Comparison of ENCODE assay signal across 19 cellular contexts in the genomic region with DNA sequence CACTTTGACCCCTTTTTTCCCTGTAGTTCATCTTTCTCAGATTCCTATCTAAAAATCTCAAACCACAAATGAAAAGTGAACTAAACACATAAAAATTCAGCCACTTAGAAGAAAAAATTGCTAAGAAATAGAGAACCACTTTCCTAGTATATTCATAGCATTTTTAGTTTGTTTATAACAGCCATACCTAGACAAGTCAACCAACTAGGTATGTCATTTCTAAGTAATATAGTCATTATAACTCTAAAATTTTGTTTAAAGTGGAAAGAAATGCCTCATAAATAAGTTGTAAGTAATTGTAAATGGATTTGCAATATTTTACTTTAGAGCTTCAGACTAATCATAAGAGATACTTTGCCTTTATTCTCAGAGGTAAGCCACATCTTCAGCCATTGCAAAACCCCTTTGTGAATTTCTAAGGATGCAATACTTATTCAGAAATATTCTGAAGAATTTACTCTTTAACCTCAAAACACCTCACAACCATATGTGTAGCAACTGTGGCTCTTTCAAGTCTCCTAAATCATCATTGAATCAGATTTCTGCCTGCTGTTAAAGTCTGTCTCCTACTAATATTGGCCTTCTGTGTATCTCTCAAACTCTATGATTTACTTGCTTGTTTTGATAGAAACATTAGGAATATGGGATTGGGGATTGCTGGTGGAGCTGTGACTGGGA. TPM values are rescaled to one million over a fixed set of nuclear protein-coding genes. Genes with fewer than 3 reads are reported as not detected.
DNase-seq lines count a peak whose midpoint lies in the region; ATAC-seq, FAIRE-seq and TF ChIP-seq lines count a peak whose summit lies in the region.
"Had no signal": no experiment of that assay in that cellular context is flagged by ENCODE, and none has a peak within 500 bp of the region (broad histone marks: within the 10 kb centered on the region; RNA-seq: fewer than 3 reads in every experiment).

No MANE protein-coding gene starts in this region.

- TF ChIP-seq POLR2A in ovary (IDR thresholded peaks at IDR 0.05), result no peak

- DNase-seq in activated naive CD4-positive, alpha-beta T cell treated with anti-CD3 and anti-CD28 coated beads, Interleukin-2, amount 10 ng/mL, durations not matched to agents 7 days and 5 days, result no peak
- no peak for DNase-seq in activated naive CD4-positive, alpha-beta T cell treated with Interleukin-2 at 50 U/mL for 16 hours
- DNase-seq in GM03348 (ENCODE audit: low spot score) (peak; percentile 21), pancreas (no peak), ovary (no peak), activated gamma-delta T cell (lab: John Stamatoyannopoulos, UW) (no peak)
- no peak for DNase-seq in activated T-helper 2 cell treated with anti-CD3 and anti-CD28 coated beads, Interferon-gamma antibody, Interleukin-2, Interleukin-4, amounts not matched to agents 10 μg/mL and 5 μg/mL and 100 μg/mL, durations not matched to agents 14 hours and 24 hours and 36 hours (ENCODE audit: low spot score)
- DNase-seq: aorta; effector CD4-positive, alpha-beta T cell; left cardiac atrium; mesenchymal stem cell; naive B cell; NCI-H226; NCI-H82; SHP77; stomach had no signal

- H3K27ac ChIP-seq in pancreas (no peak overlapping the region), ovary (no peak overlapping the region)
- H3K27ac ChIP-seq: stomach had no signal

- H3K27me3 Mint-ChIP-seq in activated naive CD4-positive, alpha-beta T cell treated with anti-CD3 and anti-CD28 coated beads, Interleukin-2, amount 10 ng/mL, durations not matched to agents 7 days and 5 days, result no peaks in the 10 kb centered on the region
- no peaks in the 10 kb centered on the region for H3K27me3 Mint-ChIP-seq in activated T-helper 2 cell treated with anti-CD3 and anti-CD28 coated beads, Interferon-gamma antibody, Interleukin-2, Interleukin-4, amounts not matched to agents 10 μg/mL and 5 μg/mL and 100 μg/mL, durations not matched to agents 14 hours and 24 hours and 36 hours (ENCODE audit: low read depth)
- H3K27me3 Mint-ChIP-seq: naive B cell had no signal

- ATAC-seq in pancreas (no peak), GM19463 (IDR thresholded peaks at IDR 0.05; ENCODE audit: unreplicated experiment) (no peak)
- ATAC-seq: left cardiac atrium, sciatic nerve had no signal

- H3K27me3 ChIP-seq in pancreas (no peaks in the 10 kb centered on the region), ovary (no peaks in the 10 kb centered on the region)
- H3K27me3 ChIP-seq: stomach had no signal

- H3K36me3 ChIP-seq in pancreas, result no peaks in the 10 kb centered on the region
- H3K36me3 ChIP-seq in ovary, result no peaks in the 10 kb centered on the region

- peaks cover 70% of the 10 kb centered on the region for H3K4me1 Mint-ChIP-seq in activated naive CD4-positive, alpha-beta T cell treated with anti-CD3 and anti-CD28 coated beads, Interleukin-2, amount 10 ng/mL, durations not matched to agents 7 days and 5 days
- H3K4me1 Mint-ChIP-seq in activated T-helper 2 cell treated with anti-CD3 and anti-CD28 coated beads, Interferon-gamma antibody, Interleukin-2, Interleukin-4, amounts not matched to agents 10 μg/mL and 5 μg/mL and 100 μg/mL, durations not matched to agents 14 hours and 24 hours and 36 hours (ENCODE audit: low read depth), result peaks cover 72% of the 10 kb centered on the region

- peaks cover 5 to 13% (median 5%) of the 10 kb centered on the region in 3 donors for H3K4me1 ChIP-seq in pancreas
- H3K4me1 ChIP-seq in ovary (ENCODE audit: insufficient read depth), result no peaks in the 10 kb centered on the region

- H3K9me3 ChIP-seq in pancreas (no peaks in the 10 kb centered on the region), ovary (no peaks in the 10 kb centered on the region)
- H3K9me3 ChIP-seq: stomach had no signal

- peak overlapping the region; percentile 47 for H3K27ac Mint-ChIP-seq in activated naive CD4-positive, alpha-beta T cell treated with anti-CD3 and anti-CD28 coated beads, Interleukin-2, amount 10 ng/mL, durations not matched to agents 7 days and 5 days
- peak overlapping the region; percentile 87 for H3K27ac Mint-ChIP-seq in activated T-helper 2 cell treated with anti-CD3 and anti-CD28 coated beads, Interferon-gamma antibody, Interleukin-2, Interleukin-4, amounts not matched to agents 10 μg/mL and 5 μg/mL and 100 μg/mL, durations not matched to agents 14 hours and 24 hours and 36 hours

- no peak overlapping the region for H3K4me3 ChIP-seq in pancreas
- H3K4me3 ChIP-seq in ovary, result no peak overlapping the region
- H3K4me3 ChIP-seq: stomach had no signal

- no peak overlapping the region for H3K4me3 Mint-ChIP-seq in activated naive CD4-positive, alpha-beta T cell treated with anti-CD3 and anti-CD28 coated beads, Interleukin-2, amount 10 ng/mL, durations not matched to agents 7 days and 5 days
- peak overlapping the region; percentile 27 for H3K4me3 Mint-ChIP-seq in activated T-helper 2 cell treated with anti-CD3 and anti-CD28 coated beads, Interferon-gamma antibody, Interleukin-2, Interleukin-4, amounts not matched to agents 10 μg/mL and 5 μg/mL and 100 μg/mL, durations not matched to agents 14 hours and 24 hours and 36 hours (ENCODE audit: low read depth)
- H3K4me3 Mint-ChIP-seq: naive B cell had no signal

- FAIRE-seq in pancreas (lab: Jason Lieb, UNC), result peak; percentile 51
- FAIRE-seq: H54 had no signal

- CTCF ChIA-PET in activated naive CD4-positive, alpha-beta T cell treated with anti-CD3 and anti-CD28 coated beads, Interleukin-2, amount 10 ng/mL, durations not matched to agents 7 days and 5 days (lab: Charles Lee), result interaction anchor here (1.2 to 1.3 kb wide), 2 partner anchors 18 to 317 kb away, joined by 3 read pairs; no protein-coding TSS in a partner anchor

- no peak for TF ChIP-seq EP300 in ovary (IDR thresholded peaks at IDR 0.05)

- TF ChIP-seq CTCF in pancreas (IDR thresholded peaks at IDR 0.05), result no peak
- no peak for TF ChIP-seq CTCF in ovary (IDR thresholded peaks at IDR 0.05)

- H3K9me3 Mint-ChIP-seq in activated naive CD4-positive, alpha-beta T cell treated with anti-CD3 and anti-CD28 coated beads, Interleukin-2, amount 10 ng/mL, durations not matched to agents 7 days and 5 days, result no peaks in the 10 kb centered on the region
- peaks cover 18% of the 10 kb centered on the region for H3K9me3 Mint-ChIP-seq in activated T-helper 2 cell treated with anti-CD3 and anti-CD28 coated beads, Interferon-gamma antibody, Interleukin-2, Interleukin-4, amounts not matched to agents 10 μg/mL and 5 μg/mL and 100 μg/mL, durations not matched to agents 14 hours and 24 hours and 36 hours
- H3K9me3 Mint-ChIP-seq: naive B cell had no signal

- H3K36me3 Mint-ChIP-seq in activated naive CD4-positive, alpha-beta T cell treated with anti-CD3 and anti-CD28 coated beads, Interleukin-2, amount 10 ng/mL, durations not matched to agents 7 days and 5 days, result peaks cover 79% of the 10 kb centered on the region
- peaks cover 95% of the 10 kb centered on the region for H3K36me3 Mint-ChIP-seq in activated T-helper 2 cell treated with anti-CD3 and anti-CD28 coated beads, Interferon-gamma antibody, Interleukin-2, Interleukin-4, amounts not matched to agents 10 μg/mL and 5 μg/mL and 100 μg/mL, durations not matched to agents 14 hours and 24 hours and 36 hours (ENCODE audit: low read depth)

- intact Hi-C loops in activated T-helper 2 cell treated with anti-CD3 and anti-CD28 coated beads, Interferon-gamma antibody, Interleukin-2, Interleukin-4, amounts not matched to agents 10 μg/mL and 5 μg/mL and 100 μg/mL, durations not matched to agents 14 hours and 24 hours and 36 hours (cut with micrococcal nuclease), result loop anchor here (2.0 to 5.0 kb wide), 4 partner anchors 36 to 181 kb away; no protein-coding TSS in a partner anchor
- intact Hi-C loops in pancreas (cut with DNase I) (no loop called here), ovary (cut with DNase I) (no loop called here)

RNA-seq across cellular contexts. Expression of a gene that starts 6.9 kb away (rescaled TPM):
- total RNA-seq in activated T-helper 2 cell treated with anti-CD3 and anti-CD28 coated beads, Interferon-gamma antibody, Interleukin-2, Interleukin-4, amounts not matched to agents 10 μg/mL and 5 μg/mL and 100 μg/mL, durations not matched to agents 14 hours and 24 hours and 36 hours, result 7.7 and 7.8 TPM in 2 replicates
- total RNA-seq in pancreas (1 to 10 TPM in 1 of 6 donors, under 1 TPM in 5; 0.28 to 1.5 (median 0.90) TPM), ovary (1 to 10 TPM; 1.2 to 5.0 (median 3.4) TPM)
- polyA plus RNA-seq in pancreas (under 1 TPM in 1 of 2 donors, not detected in 1; 0.09 TPM), ovary (under 1 TPM; 0.11 to 0.53 TPM)
- polyA plus RNA-seq: stomach had no signal
